In the genomic region with DNA sequence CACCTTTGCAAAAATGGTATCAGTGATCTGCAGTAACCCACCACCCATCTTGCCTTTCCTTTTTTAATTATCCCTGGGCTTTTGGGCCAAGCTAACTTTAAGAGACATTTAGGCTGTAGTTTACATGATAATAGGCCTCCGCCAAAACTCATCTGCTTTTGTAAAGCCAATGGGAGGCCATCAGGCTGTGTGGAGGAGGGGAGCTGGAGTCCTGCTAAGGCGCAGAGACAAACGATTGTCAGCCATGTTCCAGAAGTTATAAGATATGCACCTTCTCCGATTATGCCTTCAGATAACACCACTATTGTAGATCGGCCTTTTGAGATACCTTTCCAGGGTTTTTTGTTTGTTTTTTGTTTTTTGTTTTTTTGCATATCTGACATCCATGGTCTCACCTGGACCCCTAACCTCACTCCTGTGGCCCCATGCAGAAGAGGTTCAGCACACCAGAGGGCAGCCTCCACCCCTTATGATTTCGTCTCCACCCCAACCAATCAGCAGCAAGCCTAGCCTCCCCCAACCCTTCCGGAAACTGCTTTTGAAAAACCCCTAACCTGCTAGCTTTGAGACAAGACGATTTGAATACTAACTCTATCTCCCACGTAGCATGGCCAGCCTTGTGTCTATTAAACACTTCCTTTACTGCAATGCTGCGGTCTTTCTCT, we compare ENCODE assay signal across 13 cellular contexts.
"Had no signal": no experiment of that assay in that cellular context is flagged by ENCODE, and none has a peak within 500 bp of the region (broad histone marks: within the 10 kb centered on the region; RNA-seq: fewer than 3 reads in every experiment).

No MANE protein-coding gene starts in this region.

- H3K27ac ChIP-seq: brain microvascular endothelial cell, foreskin keratinocyte, left ventricle myocardium inferior, thoracic aorta had no signal

- H3K27ac Mint-ChIP-seq: activated naive CD8-positive, alpha-beta T cell treated with anti-CD3 and anti-CD28 coated beads for 36 hours had no signal

- H3K36me3 ChIP-seq: brain microvascular endothelial cell, left ventricle myocardium inferior, thoracic aorta had no signal

- H3K4me1 ChIP-seq: foreskin keratinocyte, left ventricle myocardium inferior had no signal

- DNase-seq: activated CD4-positive, alpha-beta T cell treated with anti-CD3 and anti-CD28 coated beads, Interleukin-2, amount 50 U/mL, for 1 hour; activated CD4-positive, CD25-positive, alpha-beta regulatory T cell; activated CD8-positive, alpha-beta memory T cell treated with anti-CD3 and anti-CD28 coated beads for 24 hours; activated naive CD8-positive, alpha-beta T cell treated with anti-CD3 and anti-CD28 coated beads for 36 hours; brain microvascular endothelial cell; cerebellar nuclear complex; effector memory CD4-positive, alpha-beta T cell; foreskin keratinocyte; left ventricle myocardium inferior; mesenchymal stem cell; naive thymus-derived CD8-positive, alpha-beta T cell; stimulated activated CD4-positive, alpha-beta T cell treated with anti-CD3 and anti-CD28 coated beads, Interleukin-1b, Interleukin-23, amount 100 ng/mL, for 48 hours had no signal

- H3K36me3 Mint-ChIP-seq: activated naive CD8-positive, alpha-beta T cell treated with anti-CD3 and anti-CD28 coated beads for 36 hours had no signal

- H3K4me3 ChIP-seq: left ventricle myocardium inferior, thoracic aorta had no signal

- H3K4me3 Mint-ChIP-seq: activated naive CD8-positive, alpha-beta T cell treated with anti-CD3 and anti-CD28 coated beads for 36 hours; naive thymus-derived CD8-positive, alpha-beta T cell had no signal

- H3K27me3 Mint-ChIP-seq: activated naive CD8-positive, alpha-beta T cell treated with anti-CD3 and anti-CD28 coated beads for 36 hours; naive thymus-derived CD8-positive, alpha-beta T cell had no signal

- H3K27me3 ChIP-seq: brain microvascular endothelial cell, foreskin keratinocyte had no signal

- H3K4me1 Mint-ChIP-seq: activated naive CD8-positive, alpha-beta T cell treated with anti-CD3 and anti-CD28 coated beads for 36 hours had no signal
